ENCODE assay signal across 14 cellular contexts in genomic region chr10:118278649-118279048, GRCh38.
"Had no signal": no experiment of that assay in that cellular context is flagged by ENCODE, and none has a peak within 500 bp of the region (broad histone marks: within the 10 kb centered on the region; RNA-seq: fewer than 3 reads in every experiment).

No MANE protein-coding gene starts in this region.

- H3K4me1 ChIP-seq: gastrocnemius medialis, heart left ventricle, pancreas, sigmoid colon, spleen, suprapubic skin had no signal

- H3K27me3 ChIP-seq: gastrocnemius medialis, pancreas, sigmoid colon, suprapubic skin had no signal

- H3K36me3 ChIP-seq: gastrocnemius medialis, heart left ventricle, pancreas, sigmoid colon, spleen, suprapubic skin had no signal

- H3K4me3 ChIP-seq: gastrocnemius medialis, heart left ventricle, pancreas, sigmoid colon, spleen, suprapubic skin had no signal

- DNase-seq: activated B cell treated with CpG ODN at 0.5 μM for 24 hours; activated CD4-positive, alpha-beta T cell treated with anti-CD3 and anti-CD28 coated beads, Interleukin-2, amount 10 ng/mL, durations not matched to agents 24 days and 14 days; activated naive CD8-positive, alpha-beta T cell treated with anti-CD3 and anti-CD28 coated beads, Interleukin-2, amount 10 ng/mL, durations not matched to agents 7 days and 5 days; aorta; gastrocnemius medialis; heart left ventricle; immature natural killer cell; naive B cell; pancreas; sigmoid colon; spleen; trophoblast cell had no signal

- H3K27ac ChIP-seq: gastrocnemius medialis, heart left ventricle, pancreas, sigmoid colon, spleen, suprapubic skin had no signal

- ATAC-seq: gastrocnemius medialis, heart left ventricle, left lobe of liver, pancreas had no signal
